Comparison of ENCODE assay signal across 8 cellular contexts in genomic region chr11:2428322-2428795, GRCh38. TPM values are rescaled to one million over a fixed set of nuclear protein-coding genes. Genes with fewer than 3 reads are reported as not detected.
DNase-seq lines count a peak whose midpoint lies in the region; ATAC-seq and TF ChIP-seq lines count a peak whose summit lies in the region.

No MANE protein-coding gene starts in this region.

- no peak overlapping the region for H3K4me3 Mint-ChIP-seq in activated CD4-positive, alpha-beta T cell treated with anti-CD3 and anti-CD28 coated beads for 36 hours
- H3K4me3 Mint-ChIP-seq in chondrocyte (ENCODE audit: unreplicated experiment) = no peak overlapping the region

- no peak overlapping the region for H3K27ac ChIP-seq in right lobe of liver

- TF ChIP-seq CTCF in GM10266 (IDR thresholded peaks at IDR 0.05; ENCODE audit: control insufficient read depth, insufficient read depth, low read depth, missing control alignments) = peak; percentile 78
- peak; percentile 85 for TF ChIP-seq CTCF in chondrocyte (IDR thresholded peaks at IDR 0.05)
- TF ChIP-seq CTCF in right lobe of liver (IDR thresholded peaks at IDR 0.05) = peak; percentile 67 to 85 (median 76)

- H3K27me3 Mint-ChIP-seq in activated CD4-positive, alpha-beta T cell treated with anti-CD3 and anti-CD28 coated beads for 36 hours = no peaks in the 10 kb centered on the region
- peaks cover 6% of the 10 kb centered on the region for H3K27me3 Mint-ChIP-seq in chondrocyte (ENCODE audit: low read depth)

- intact Hi-C loops in activated CD4-positive, alpha-beta T cell treated with anti-CD3 and anti-CD28 coated beads for 36 hours (cut with DNase I, micrococcal nuclease) = loop anchor here (1.0 to 2.0 kb wide), 5 partner anchors 103 to 663 kb away; no protein-coding TSS in a partner anchor
- intact Hi-C loops in right lobe of liver (cut with DNase I) = loop anchor here (2.0 kb wide), 1 partner anchor 102 kb away; no protein-coding TSS in a partner anchor

- POLR2A ChIA-PET in activated CD4-positive, alpha-beta T cell treated with anti-CD3 and anti-CD28 coated beads for 36 hours (lab: Charles Lee) = no interaction called here

- H3K4me3 ChIP-seq in right lobe of liver = no peak overlapping the region

- 38% methylated on average over 8 of the region's 8 CpGs for WGBS in right lobe of liver (ENCODE audit: insufficient coverage, low coverage, low lambda C conversion rate, missing lambda C conversion rate)

- CTCF ChIA-PET in activated CD4-positive, alpha-beta T cell treated with anti-CD3 and anti-CD28 coated beads for 36 hours (lab: Charles Lee) = interaction anchor here (0.8 to 3.5 kb wide), 3 partner anchors 104 to 459 kb away, joined by 4 to 51 read pairs (median 4); no protein-coding TSS in a partner anchor

- DNase-seq in GM10266 (ENCODE audit: extremely low spot score) (peak; percentile 76), NCI-H1105 (lab: John Stamatoyannopoulos, UW) (peak; percentile 47), chondrocyte (ENCODE audit: low spot score) (no peak), right lobe of liver (peak; percentile 82 to 85 (median 84)), putamen (ENCODE audit: low spot score) (no peak)
- DNase-seq in activated CD4-positive, alpha-beta T cell treated with anti-CD3 and anti-CD28 coated beads for 36 hours = peak; percentile 93
- peak; percentile 62 for DNase-seq in stimulated activated CD8-positive, alpha-beta memory T cell treated with anti-CD3 and anti-CD28 coated beads, Interleukin-12 subunit alpha, Interleukin-12 subunit beta, amount 100 ng/mL, for 4 hours (ENCODE audit: low read depth)

- H3K4me1 Mint-ChIP-seq in activated CD4-positive, alpha-beta T cell treated with anti-CD3 and anti-CD28 coated beads for 36 hours = no peaks in the 10 kb centered on the region
- no peaks in the 10 kb centered on the region for H3K4me1 Mint-ChIP-seq in chondrocyte (ENCODE audit: low read depth)

- ATAC-seq in activated CD4-positive, alpha-beta T cell treated with anti-CD3 and anti-CD28 coated beads for 36 hours = peak; percentile 96
- peak; percentile 69 to 88 (median 80) for ATAC-seq in right lobe of liver
- no peak for ATAC-seq in HG03342 (IDR thresholded peaks at IDR 0.05; ENCODE audit: unreplicated experiment)

- no peaks in the 10 kb centered on the region for H3K27me3 ChIP-seq in right lobe of liver

- H3K4me1 ChIP-seq in right lobe of liver = no peaks in the 10 kb centered on the region

- no peaks in the 10 kb centered on the region for H3K9me3 Mint-ChIP-seq in activated CD4-positive, alpha-beta T cell treated with anti-CD3 and anti-CD28 coated beads for 36 hours (ENCODE audit: low read depth)
- H3K9me3 Mint-ChIP-seq in chondrocyte (ENCODE audit: low read depth) = no peaks in the 10 kb centered on the region

- no peaks in the 10 kb centered on the region for H3K9me3 ChIP-seq in right lobe of liver

- no peak overlapping the region for H3K27ac Mint-ChIP-seq in activated CD4-positive, alpha-beta T cell treated with anti-CD3 and anti-CD28 coated beads for 36 hours
- H3K27ac Mint-ChIP-seq in chondrocyte (ENCODE audit: unreplicated experiment) = no peak overlapping the region

- no peak for TF ChIP-seq POLR2A in right lobe of liver (IDR thresholded peaks at IDR 0.05)

- H3K36me3 Mint-ChIP-seq in activated CD4-positive, alpha-beta T cell treated with anti-CD3 and anti-CD28 coated beads for 36 hours (ENCODE audit: low read depth) = no peaks in the 10 kb centered on the region
- no peaks in the 10 kb centered on the region for H3K36me3 Mint-ChIP-seq in chondrocyte (ENCODE audit: low read depth)

- no peaks in the 10 kb centered on the region for H3K36me3 ChIP-seq in right lobe of liver

RNA-seq across cellular contexts. Expression of gene TRPM5, which starts 16.0 kb away (rescaled TPM):
- total RNA-seq in activated CD4-positive, alpha-beta T cell treated with anti-CD3 and anti-CD28 coated beads for 36 hours = under 1 TPM in 1 of 2 experiments, not detected in 1; 0.05 TPM
- total RNA-seq in chondrocyte (not detected in 3 replicates), right lobe of liver (not detected)

RNA-seq across cellular contexts. Expression of gene KCNQ1, which starts 16.4 kb away (rescaled TPM):
- 10 to 100 TPM in 1 of 2 experiments, 1 to 10 TPM in 1; 9.1 to 10.9 TPM for total RNA-seq in activated CD4-positive, alpha-beta T cell treated with anti-CD3 and anti-CD28 coated beads for 36 hours
- total RNA-seq in chondrocyte = 0.41 TPM in 1 of 3 replicates, not detected in the others
- total RNA-seq in right lobe of liver = 1 to 10 TPM in 4 of 6 experiments, under 1 TPM in 2; 0.61 to 2.4 (median 1.8) TPM

RNA-seq across cellular contexts. Expression of gene TSSC4, which starts 27.8 kb away (rescaled TPM):
- 10 to 100 TPM; 19.8 to 38.4 TPM for total RNA-seq in activated CD4-positive, alpha-beta T cell treated with anti-CD3 and anti-CD28 coated beads for 36 hours
- total RNA-seq in chondrocyte = 44.1 to 55.2 TPM (median 52.2 TPM) in 3 replicates
- total RNA-seq in right lobe of liver = 10 to 100 TPM; 17.6 to 27.0 (median 19.5) TPM

RNA-seq across cellular contexts. Expression of gene CD81, which starts 51.2 kb away (rescaled TPM):
- 100 to 1,000 TPM; 118 to 145 TPM for total RNA-seq in activated CD4-positive, alpha-beta T cell treated with anti-CD3 and anti-CD28 coated beads for 36 hours
- total RNA-seq in chondrocyte (403 to 442 TPM (median 441 TPM) in 3 replicates), right lobe of liver (100 to 1,000 TPM; 433 to 721 (median 528) TPM)

Comparison
In these comparisons a context has a peak if more than half of its experiments do, and no peak if none do; other contexts are left out.
1. DNase-seq: peak in GM10266 (single experiment), NCI-H1105 (single experiment), activated CD4-positive, alpha-beta T cell treated with anti-CD3 and anti-CD28 coated beads for 36 hours (single experiment), right lobe of liver (3 of 3) and stimulated activated CD8-positive, alpha-beta memory T cell treated with anti-CD3 and anti-CD28 coated beads, Interleukin-12 subunit alpha, Interleukin-12 subunit beta, amount 100 ng/mL, for 4 hours (single experiment); none in chondrocyte (single experiment) and putamen (single experiment).
2. Peak in every context shown above with its lines, with median percentiles within 50 percentile points of each other: CTCF ChIP-seq.